ENCODE assay signal across 15 cellular contexts in genomic region chr5:109580225-109580624, GRCh38.
"Had no signal": no experiment of that assay in that cellular context is flagged by ENCODE, and none has a peak within 500 bp of the region (broad histone marks: within the 10 kb centered on the region; RNA-seq: fewer than 3 reads in every experiment).

No MANE protein-coding gene starts in this region.

- H3K27ac ChIP-seq: epithelial cell of prostate, thyroid gland, vagina had no signal

- DNase-seq: activated CD4-positive, alpha-beta T cell treated with anti-CD3 and anti-CD28 coated beads, Interleukin-2, amount 10 ng/mL, durations not matched to agents 7 days and 5 days; activated CD8-positive, alpha-beta memory T cell treated with anti-CD3 and anti-CD28 coated beads for 24 hours; activated naive CD4-positive, alpha-beta T cell treated with anti-CD3 and anti-CD28 coated beads for 36 hours; activated T-cell treated with anti-CD3 and anti-CD28 coated beads for 4 hours; caudate nucleus; cortex of kidney; effector memory CD8-positive, alpha-beta T cell; kidney glomerular epithelial cell; posterior cingulate gyrus; T-helper 9 cell; thyroid gland had no signal

- ATAC-seq: activated T-helper 17 cell treated with anti-CD3 and anti-CD28 coated beads, Interleukin-2, amount 50 U/mL, for 72 hours; effector memory CD8-positive, alpha-beta T cell; WTC11 had no signal
